ENCODE assay signal across 8 cellular contexts in the genomic region with DNA sequence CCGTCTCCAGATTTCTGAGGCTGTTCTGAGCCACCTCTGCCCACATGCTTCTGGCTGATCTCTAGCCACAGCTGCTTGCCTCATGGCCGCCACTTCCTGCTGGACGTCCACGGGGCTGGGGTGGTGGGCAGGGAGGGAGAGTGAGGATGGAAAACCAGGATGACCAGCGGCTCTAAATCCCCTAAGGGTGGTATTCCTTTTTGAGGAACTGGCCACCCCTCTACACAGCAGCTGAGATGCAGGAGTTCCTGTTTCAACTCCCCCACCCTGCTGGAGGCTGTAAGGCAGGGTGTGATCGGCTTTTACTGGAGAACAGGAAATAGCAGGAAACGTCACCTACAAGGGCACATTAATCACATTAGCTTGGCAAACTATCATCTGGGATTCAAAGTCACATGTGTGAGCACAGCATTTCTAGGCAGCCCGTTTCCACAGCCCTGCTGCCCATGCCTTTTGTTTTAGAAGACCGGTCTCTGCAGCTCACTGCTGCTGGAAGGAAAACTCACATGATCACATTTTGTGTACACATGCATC.
DNase-seq lines count a peak whose midpoint lies in the region; ATAC-seq and TF ChIP-seq lines count a peak whose summit lies in the region.

No MANE protein-coding gene starts in this region.

- H2AFZ ChIP-seq in PC-3 (ENCODE audit: low read length), result peak overlapping the region; percentile 57
- peak overlapping the region; percentile 89 for H2AFZ ChIP-seq in fibroblast of lung (ENCODE audit: low read length)

- H3K9me3 ChIP-seq in PC-3 (ENCODE audit: low read length) (peaks cover 8% of the 10 kb centered on the region; the same call in 1 of the 2 replicates), fibroblast of lung (ENCODE audit: control insufficient read depth, insufficient read depth, low read depth, low read length) (no peaks in the 10 kb centered on the region), ovary (no peaks in the 10 kb centered on the region)

- peak overlapping the region; percentile 67 for H3K27ac ChIP-seq in PC-3 (ENCODE audit: low read length)
- H3K27ac ChIP-seq in fibroblast of lung (ENCODE audit: insufficient read depth, low read length), result peak overlapping the region; percentile 83
- H3K27ac ChIP-seq in ovary, result no peak overlapping the region

- TF ChIP-seq CTCF in PC-3 (conservative IDR thresholded peaks at IDR 0.05; ENCODE audit: low read depth, low read length) (no peak), fibroblast of lung (conservative IDR thresholded peaks at IDR 0.05 in 1 of 2, IDR thresholded peaks at IDR 0.05 in 1 of 2; ENCODE audit: low read depth in 1 of 2, low read length in 2 of 2) (no peak), ovary (IDR thresholded peaks at IDR 0.05) (no peak), GM10266 (IDR thresholded peaks at IDR 0.05; ENCODE audit: control insufficient read depth, insufficient read depth, low read depth, missing control alignments) (no peak)

- no peaks in the 10 kb centered on the region for H3K36me3 ChIP-seq in PC-3 (ENCODE audit: low read depth, low read length)
- H3K36me3 ChIP-seq in fibroblast of lung (ENCODE audit: control insufficient read depth, insufficient read depth, low read length), result no peaks in the 10 kb centered on the region
- H3K36me3 ChIP-seq in ovary, result no peaks in the 10 kb centered on the region

- TF ChIP-seq EP300 in ovary (IDR thresholded peaks at IDR 0.05), result no peak

- DNase-seq in GDM1 (lab: John Stamatoyannopoulos, UW), result peak; percentile 57
- peak; percentile 83 for DNase-seq in PC-3
- DNase-seq in fibroblast of lung (ENCODE audit: low read depth in 2 of 2), result peak; percentile 91 to 92
- peak in 1 of 5 donors; percentile 25 for DNase-seq in ovary
- no peak for DNase-seq in NCI-H128 (lab: John Stamatoyannopoulos, UW; ENCODE audit: unreplicated experiment)
- no peak for DNase-seq in GM10266 (ENCODE audit: extremely low spot score)
- DNase-seq in NCI-H1694 (lab: John Stamatoyannopoulos, UW), result no peak

- peaks cover 15% of the 10 kb centered on the region for H3F3A ChIP-seq in PC-3 (ENCODE audit: low read length, unreplicated experiment)

- no TSS peak for BruUV-seq in PC-3 (replicated peaks; lab: Mats Ljungman, UMichigan)

- no peak overlapping the region for H3K4me3 ChIP-seq in PC-3 (ENCODE audit: low read length)
- H3K4me3 ChIP-seq in fibroblast of lung (replicated peaks in 1 of 4; ENCODE audit: control extremely low read depth in 1 of 4, insufficient read depth in 1 of 4, low read depth in 3 of 4, low read length in 4 of 4), result no peak overlapping the region
- H3K4me3 ChIP-seq in ovary, result no peak overlapping the region

- H4K20me1 ChIP-seq in PC-3 (ENCODE audit: low read length) (no peaks in the 10 kb centered on the region), fibroblast of lung (ENCODE audit: control insufficient read depth, extremely low read depth, insufficient read depth, low read length) (no peaks in the 10 kb centered on the region)

- H3K9ac ChIP-seq in PC-3 (ENCODE audit: low read length) (peak overlapping the region; percentile 52), fibroblast of lung (ENCODE audit: insufficient read depth, low read length) (peak overlapping the region; percentile 51)

- no peaks in the 10 kb centered on the region for H3K9me2 ChIP-seq in PC-3 (replicated peaks; ENCODE audit: low read length)

- WGBS in ovary, 3 donors, result 21 to 29% (median 22%) methylated on average over 9 of the region's 9 CpGs

- no peaks in the 10 kb centered on the region for H3K79me2 ChIP-seq in PC-3 (ENCODE audit: low read length)
- no peaks in the 10 kb centered on the region for H3K79me2 ChIP-seq in fibroblast of lung (ENCODE audit: control insufficient read depth, insufficient read depth, low read length)

- intact Hi-C loops in PC-3 (cut with micrococcal nuclease) (loop anchor here (10.0 kb wide), 1 partner anchor 458 kb away; a partner anchor contains a TSS), ovary (cut with DNase I) (no loop called here)

- H3K4me1 ChIP-seq in PC-3 (ENCODE audit: insufficient read depth, low read length) (peaks cover 59% of the 10 kb centered on the region), fibroblast of lung (ENCODE audit: control insufficient read depth, extremely low read depth, insufficient read depth, low read length) (peaks cover 20% of the 10 kb centered on the region), ovary (ENCODE audit: insufficient read depth) (no peaks in the 10 kb centered on the region)

- H3K4me2 ChIP-seq in PC-3 (ENCODE audit: low read length) (peak overlapping the region; percentile 45), fibroblast of lung (ENCODE audit: extremely low read depth, insufficient read depth, low read length) (peak overlapping the region; percentile 61)

- TF ChIP-seq POLR2A in ovary (IDR thresholded peaks at IDR 0.05), result peak; percentile 7

- POLR2A ChIA-PET in PC-3 (lab: Charles Lee; ENCODE audit: unreplicated experiment), result interaction anchor here (0.6 kb wide), 1 partner anchor 284 kb away, joined by 11 read pairs; no protein-coding TSS in a partner anchor

- ATAC-seq in PC-3 (peak; percentile 59), HG03521 (IDR thresholded peaks at IDR 0.05; ENCODE audit: unreplicated experiment) (no peak)

- CTCF ChIA-PET in PC-3 (lab: Charles Lee), result no interaction called here

- H3K27me3 ChIP-seq in PC-3 (ENCODE audit: low read length) (no peaks in the 10 kb centered on the region), fibroblast of lung (ENCODE audit: control insufficient read depth, insufficient read depth, low read length) (no peaks in the 10 kb centered on the region), ovary (no peaks in the 10 kb centered on the region)

Comparison
In these comparisons a context has a peak if more than half of its experiments do, and no peak if none do; other contexts are left out.
1. DNase-seq: peak in GDM1 (single experiment), PC-3 (single experiment) and fibroblast of lung (2 of 2); none in NCI-H128 (single experiment), GM10266 (single experiment) and NCI-H1694 (single experiment).
2. H3K27ac ChIP-seq: peak in PC-3 (single experiment) and fibroblast of lung (single experiment); none in ovary (0 of 2).